Comparison of ENCODE assay signal across 12 cellular contexts in genomic region chr19:58317481-58318072, GRCh38.
A peak's percentile ranks its signal among the peaks of the same experiment; 100 is the strongest.
DNase-seq lines count a peak whose midpoint lies in the region; TF ChIP-seq lines count a peak whose summit lies in the region.
"Had no signal": no experiment of that assay in that cellular context is flagged by ENCODE, and none has a peak within 500 bp of the region (broad histone marks: within the 10 kb centered on the region; RNA-seq: fewer than 3 reads in every experiment).

No MANE protein-coding gene starts in this region.

- H3K4me1 ChIP-seq in MM.1S (ENCODE audit: low read length), result no peaks in the 10 kb centered on the region
- H3K4me1 ChIP-seq in adipocyte (ENCODE audit: control insufficient read depth, insufficient read depth, low read length), result no peaks in the 10 kb centered on the region
- H3K4me1 ChIP-seq: heart left ventricle had no signal

- no peak overlapping the region for H2AFZ ChIP-seq in MM.1S (ENCODE audit: low read length)

- H3K27me3 ChIP-seq in MM.1S (replicated peaks; ENCODE audit: insufficient read depth, low read length) (no peaks in the 10 kb centered on the region), adipocyte (replicated peaks; ENCODE audit: control insufficient read depth, insufficient read depth, low read length) (no peaks in the 10 kb centered on the region)
- H3K27me3 ChIP-seq: heart left ventricle had no signal

- peak; percentile 46 for DNase-seq in ELR (ENCODE audit: low read depth)
- DNase-seq in MM.1S, result peak; percentile 11
- DNase-seq in adipocyte (ENCODE audit: low read depth), result peak; percentile 59
- DNase-seq in kidney tubule cell (ENCODE audit: low spot score), result peak; percentile 47
- DNase-seq in GDM1 (lab: John Stamatoyannopoulos, UW), result no peak
- no peak for DNase-seq in COLO829 (ENCODE audit: low spot score)
- DNase-seq in activated gamma-delta T cell treated with Interleukin-2 at 50 U/mL for 16 hours, result no peak
- DNase-seq: activated CD4-positive, alpha-beta T cell treated with anti-CD3 and anti-CD28 coated beads for 1 hour; heart left ventricle; naive thymus-derived CD4-positive, alpha-beta T cell; stimulated activated CD4-positive, alpha-beta T cell treated with anti-CD3 and anti-CD28 coated beads, Interleukin-1b, Interleukin-23, amount 100 ng/mL, for 48 hours had no signal

- H3K27ac ChIP-seq in MM.1S (ENCODE audit: low read length), result no peak overlapping the region
- H3K27ac ChIP-seq: heart left ventricle, thoracic aorta had no signal

- H3F3A ChIP-seq in MM.1S (ENCODE audit: insufficient read depth, low read length), result no peaks in the 10 kb centered on the region

- no peaks in the 10 kb centered on the region for H3K9me2 ChIP-seq in MM.1S (replicated peaks; ENCODE audit: insufficient read depth, low read length)

- H3K4me2 ChIP-seq in MM.1S (ENCODE audit: low read depth, low read length), result no peak overlapping the region

- H3K79me2 ChIP-seq in MM.1S (ENCODE audit: low read length), result no peaks in the 10 kb centered on the region

- no peaks in the 10 kb centered on the region for H3K9me3 ChIP-seq in MM.1S (replicated peaks; ENCODE audit: insufficient read depth, low read length)
- no peaks in the 10 kb centered on the region for H3K9me3 ChIP-seq in adipocyte (ENCODE audit: control insufficient read depth, low read length)
- H3K9me3 ChIP-seq: heart left ventricle, thoracic aorta had no signal

- H4K20me1 ChIP-seq in MM.1S (ENCODE audit: insufficient read depth, low read length), result no peaks in the 10 kb centered on the region

- no peak for TF ChIP-seq CTCF in MM.1S (IDR thresholded peaks at IDR 0.05; ENCODE audit: low read length)

- H3K4me3 ChIP-seq in MM.1S (ENCODE audit: low read length), result no peak overlapping the region
- no peak overlapping the region for H3K4me3 ChIP-seq in adipocyte (ENCODE audit: low read length)
- H3K4me3 ChIP-seq: heart left ventricle, thoracic aorta had no signal

- H3K36me3 ChIP-seq in MM.1S (replicated peaks; ENCODE audit: insufficient read depth, low read length) (peaks cover 4% of the 10 kb centered on the region; the same call in 1 of the 2 replicates), adipocyte (ENCODE audit: control insufficient read depth, insufficient read depth, low read length, severe bottlenecking) (peaks cover 27% of the 10 kb centered on the region)

- H3K9ac ChIP-seq in MM.1S (ENCODE audit: low read length) (no peak overlapping the region), adipocyte (ENCODE audit: low read length) (no peak overlapping the region)

Comparison
In these comparisons a context has a peak if more than half of its experiments do, and no peak if none do; other contexts are left out.
1. DNase-seq: peak in ELR (single experiment), MM.1S (single experiment), adipocyte (single experiment) and kidney tubule cell (single experiment); none in GDM1 (single experiment), COLO829 (single experiment) and activated gamma-delta T cell treated with Interleukin-2 at 50 U/mL for 16 hours (single experiment).